Comparison of ENCODE assay signal across 9 cellular contexts in genomic region chr1:202155478-202156021, GRCh38. TPM values are rescaled to one million over a fixed set of nuclear protein-coding genes. Genes with fewer than 3 reads are reported as not detected.
DNase-seq lines count a peak whose midpoint lies in the region; ATAC-seq and TF ChIP-seq lines count a peak whose summit lies in the region.
"Had no signal": no experiment of that assay in that cellular context is flagged by ENCODE, and none has a peak within 500 bp of the region (broad histone marks: within the 10 kb centered on the region; RNA-seq: fewer than 3 reads in every experiment).

No MANE protein-coding gene starts in this region.

- peak overlapping the region; percentile 72 for H3K27ac Mint-ChIP-seq in activated naive CD4-positive, alpha-beta T cell treated with anti-CD3 and anti-CD28 coated beads for 36 hours

- no peak overlapping the region for H3K4me3 ChIP-seq in fibroblast of mammary gland (ENCODE audit: control insufficient read depth, low read depth, low read length)
- no peak overlapping the region for H3K4me3 ChIP-seq in thyroid gland (replicated peaks in 1 of 3)
- H3K4me3 ChIP-seq: coronary artery had no signal

- TF ChIP-seq CTCF in fibroblast of mammary gland (conservative IDR thresholded peaks at IDR 0.05; ENCODE audit: control insufficient read depth, insufficient read depth, low read depth, low read length) (no peak), thyroid gland (IDR thresholded peaks at IDR 0.05) (no peak)

- H3K27me3 ChIP-seq in thyroid gland: no peaks in the 10 kb centered on the region

- no peaks in the 10 kb centered on the region for H3K27me3 Mint-ChIP-seq in activated naive CD4-positive, alpha-beta T cell treated with anti-CD3 and anti-CD28 coated beads for 36 hours (ENCODE audit: low read depth)

- no peak overlapping the region for H3K27ac ChIP-seq in thyroid gland
- H3K27ac ChIP-seq: coronary artery had no signal

- peaks cover 6 to 12% of the 10 kb centered on the region in 2 donors for H3K4me1 ChIP-seq in thyroid gland

- TF ChIP-seq POLR2A in thyroid gland (IDR thresholded peaks at IDR 0.05) (no peak), GM18505 (IDR thresholded peaks at IDR 0.05; ENCODE audit: borderline replicate concordance, extremely low read depth, insufficient read depth, insufficient read length) (no peak)

- peaks cover 48% of the 10 kb centered on the region for H3K4me1 Mint-ChIP-seq in activated naive CD4-positive, alpha-beta T cell treated with anti-CD3 and anti-CD28 coated beads for 36 hours (ENCODE audit: low read depth)

- H3K9me3 Mint-ChIP-seq in activated naive CD4-positive, alpha-beta T cell treated with anti-CD3 and anti-CD28 coated beads for 36 hours: no peaks in the 10 kb centered on the region

- CTCF ChIA-PET in activated naive CD4-positive, alpha-beta T cell treated with anti-CD3 and anti-CD28 coated beads for 36 hours (lab: Charles Lee): interaction anchor here (1.0 to 3.3 kb wide), 11 partner anchors 9 to 259 kb away, joined by 3 to 18 read pairs (median 8); partner anchors contain the start of genes ARL8A and LGR6

- peaks cover 68% of the 10 kb centered on the region for H3K36me3 Mint-ChIP-seq in activated naive CD4-positive, alpha-beta T cell treated with anti-CD3 and anti-CD28 coated beads for 36 hours (ENCODE audit: low read depth)

- in situ Hi-C loops in SK-MEL-5 (cut with HindIII; ENCODE audit: low pct_unique_long_range_greater_than_20kb, low sequenced_read_pairs): no loop called here

- WGBS in thyroid gland, 2 donors: 24 to 70% methylated on average over 2 to 7 of the region's 8 CpGs

- H3K4me3 Mint-ChIP-seq in activated naive CD4-positive, alpha-beta T cell treated with anti-CD3 and anti-CD28 coated beads for 36 hours: no peak overlapping the region

- H3K36me3 ChIP-seq in thyroid gland: no peaks in the 10 kb centered on the region

- intact Hi-C loops in activated naive CD4-positive, alpha-beta T cell treated with anti-CD3 and anti-CD28 coated beads for 36 hours (cut with micrococcal nuclease): loop anchor here (1.0 kb wide), 1 partner anchor 10 kb away; no protein-coding TSS in a partner anchor
- intact Hi-C loops in thyroid gland (cut with DNase I): no loop called here

- no peak for DNase-seq in activated naive CD4-positive, alpha-beta T cell treated with anti-CD3 and anti-CD28 coated beads for 36 hours
- no peak for DNase-seq in activated naive CD4-positive, alpha-beta T cell (lab: John Stamatoyannopoulos, UW)
- peak; percentile 32 for DNase-seq in SK-MEL-5 (ENCODE audit: low read depth, low spot score)
- peak; percentile 28 for DNase-seq in fibroblast of mammary gland (ENCODE audit: low read depth)
- DNase-seq in thyroid gland: peak; percentile 79 to 81

- no peak for ATAC-seq in GM18505 (IDR thresholded peaks at IDR 0.05; ENCODE audit: unreplicated experiment)
- no peak for ATAC-seq in HG03571 (IDR thresholded peaks at IDR 0.05; ENCODE audit: unreplicated experiment)
- no peak for ATAC-seq in GM18498 (IDR thresholded peaks at IDR 0.05; ENCODE audit: unreplicated experiment)

- H3K9me3 ChIP-seq in thyroid gland: no peaks in the 10 kb centered on the region

RNA-seq across cellular contexts. Expression of gene PTPN7, which starts 4.9 kb away (rescaled TPM):
- 100 to 1,000 TPM; 112 to 119 TPM for total RNA-seq in activated naive CD4-positive, alpha-beta T cell treated with anti-CD3 and anti-CD28 coated beads for 36 hours
- total RNA-seq in SK-MEL-5 (2014; rRNA removed; shearing (Covaris generic)): not detected in 2 replicates
- polyA plus RNA-seq in SK-MEL-5 (2015; cell fraction: cytosol; rRNA removed): 0.26 TPM in 1 of 2 replicates, not detected in the other
- not detected in 2 replicates for polyA plus RNA-seq in SK-MEL-5 (2015; cell fraction: nucleus; rRNA removed)
- total RNA-seq in thyroid gland: 1 to 10 TPM; 1.3 to 4.3 (median 2.1) TPM

RNA-seq across cellular contexts. Expression of gene ARL8A, which starts 11.0 kb away (rescaled TPM):
- total RNA-seq in activated naive CD4-positive, alpha-beta T cell treated with anti-CD3 and anti-CD28 coated beads for 36 hours: 10 to 100 TPM; 28.1 to 30.6 TPM
- 33.2 and 33.5 TPM in 2 replicates for total RNA-seq in SK-MEL-5 (2014; rRNA removed; shearing (Covaris generic))
- polyA plus RNA-seq in SK-MEL-5 (2015; cell fraction: cytosol; rRNA removed): 42.3 and 48.3 TPM in 2 replicates
- 17.1 and 42.8 TPM in 2 replicates for polyA plus RNA-seq in SK-MEL-5 (2015; cell fraction: nucleus; rRNA removed)
- total RNA-seq in thyroid gland: 10 to 100 TPM; 31.2 to 38.6 (median 35.0) TPM

RNA-seq across cellular contexts. Expression of gene GPR37L1, which starts 32.8 kb away (rescaled TPM):
- not detected for total RNA-seq in activated naive CD4-positive, alpha-beta T cell treated with anti-CD3 and anti-CD28 coated beads for 36 hours
- total RNA-seq in SK-MEL-5 (2014; rRNA removed; shearing (Covaris generic)): not detected in 2 replicates
- not detected in 2 replicates for polyA plus RNA-seq in SK-MEL-5 (2015; cell fraction: cytosol; rRNA removed)
- not detected in 2 replicates for polyA plus RNA-seq in SK-MEL-5 (2015; cell fraction: nucleus; rRNA removed)
- under 1 TPM in 2 of 4 donors, not detected in 2; 0.22 to 0.34 TPM for total RNA-seq in thyroid gland

RNA-seq across cellular contexts. Expression of gene LGR6, which starts 38.0 kb away (rescaled TPM):
- under 1 TPM; 0.19 to 0.22 TPM for total RNA-seq in activated naive CD4-positive, alpha-beta T cell treated with anti-CD3 and anti-CD28 coated beads for 36 hours
- total RNA-seq in SK-MEL-5 (2014; rRNA removed; shearing (Covaris generic)): not detected in 2 replicates
- not detected in 2 replicates for polyA plus RNA-seq in SK-MEL-5 (2015; cell fraction: cytosol; rRNA removed)
- polyA plus RNA-seq in SK-MEL-5 (2015; cell fraction: nucleus; rRNA removed): not detected in 2 replicates
- total RNA-seq in thyroid gland: 1 to 10 TPM; 2.8 to 7.0 (median 4.5) TPM

Comparison
In these comparisons a context has a peak if more than half of its experiments do, and no peak if none do; other contexts are left out.
1. DNase-seq: peak in SK-MEL-5 (single experiment), fibroblast of mammary gland (single experiment) and thyroid gland (2 of 2); none in activated naive CD4-positive, alpha-beta T cell treated with anti-CD3 and anti-CD28 coated beads for 36 hours (single experiment) and activated naive CD4-positive, alpha-beta T cell (0 of 4).
2. RNA of gene PTPN7, which starts 4.9 kb away (total RNA-seq): 112 to 119 TPM in activated naive CD4-positive, alpha-beta T cell treated with anti-CD3 and anti-CD28 coated beads for 36 hours; 1.3 to 4.3 TPM in thyroid gland and not detected in SK-MEL-5; every median in the first group is over 10 times any median in the second.